ENCODE assay signal across 8 cellular contexts in the genomic region with DNA sequence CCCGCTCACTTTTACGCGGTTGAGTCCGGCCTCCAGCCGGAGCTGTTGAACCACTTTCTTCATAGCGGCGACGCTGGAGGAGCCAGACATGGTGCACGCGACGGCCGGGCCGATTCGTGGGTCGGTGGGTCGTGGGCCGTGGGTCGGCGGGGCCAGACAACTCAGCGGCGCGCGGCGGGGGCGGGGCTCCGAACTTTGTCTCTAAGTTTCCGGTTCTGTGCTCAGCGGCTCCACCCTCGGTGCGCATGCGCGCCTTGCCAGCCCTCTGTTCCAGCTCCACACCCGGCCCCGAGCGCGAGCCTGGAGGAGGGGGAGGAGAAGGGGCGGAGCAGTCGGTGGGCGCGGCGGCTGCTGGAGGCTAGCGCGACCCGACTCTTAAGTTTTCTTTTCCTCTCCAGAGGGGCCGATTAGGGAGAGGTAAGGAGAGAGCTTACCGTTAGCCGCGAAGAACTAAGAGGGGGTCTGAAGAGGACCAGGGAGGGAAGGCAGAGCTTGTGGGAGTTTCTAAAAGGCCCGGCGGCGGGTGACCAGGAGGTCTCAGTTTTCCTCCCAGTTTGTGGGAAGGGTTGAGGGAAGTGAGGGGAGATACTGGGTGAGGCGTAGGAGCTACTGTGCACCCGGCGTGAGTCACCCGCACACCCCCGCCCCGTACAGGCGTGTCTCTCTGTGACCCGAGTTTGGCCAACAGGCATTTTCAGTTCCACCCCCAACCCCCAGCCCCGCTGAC. TPM values are rescaled to one million over a fixed set of nuclear protein-coding genes. Genes with fewer than 3 reads are reported as not detected.
A peak's percentile ranks its signal among the peaks of the same experiment; 100 is the strongest.
DNase-seq lines count a peak whose midpoint lies in the region; ATAC-seq and TF ChIP-seq lines count a peak whose summit lies in the region.

TSS of gene GNG5 (minus strand) at position 580 of the 727 bp plus-strand sequence. CDS start at position 90, 490 bp downstream.
TSS of gene SPATA1 (plus strand) at position 385 of the 727 bp plus-strand sequence. CDS start 9,974 bp downstream, outside the sequence.

- H3K4me3 ChIP-seq in KMS-11 (IDR thresholded peaks at IDR 0.05; ENCODE audit: insufficient read depth, low read depth, low read length) (no peak within 1 kb of the TSS), Panc1 (ENCODE audit: low read depth in 2 of 2, low read length in 2 of 2) (peak within 1 kb of the TSS; percentile 79 to 91)

- H3K36me3 ChIP-seq in KMS-11 (ENCODE audit: insufficient read depth) (no peaks in the 10 kb centered on the region), Panc1 (ENCODE audit: control insufficient read depth, insufficient read depth, low read length) (peaks cover 6% of the 10 kb centered on the region)

- H4K20me1 ChIP-seq in KMS-11 (ENCODE audit: insufficient read depth) = no peaks in the 10 kb centered on the region

- peak within 1 kb of the TSS; percentile 78 for H3K4me2 ChIP-seq in KMS-11

- H3K4me1 Mint-ChIP-seq in naive B cell = peaks cover 20 to 42% (median 32%) of the 10 kb centered on the region in 3 donors
- peaks cover 26% of the 10 kb centered on the region for H3K4me1 Mint-ChIP-seq in stimulated activated effector memory CD8-positive, alpha-beta T cell treated with anti-CD3 and anti-CD28 coated beads, Interleukin-12 subunit alpha, Interleukin-12 subunit beta, amount 100 ng/mL, for 72 hours

- intact Hi-C loops in Panc1 (cut with micrococcal nuclease; ENCODE audit: unreplicated experiment) = loop anchor here (2.0 to 5.0 kb wide), 2 partner anchors 67 to 246 kb away; no protein-coding TSS in a partner anchor

- no peaks in the 10 kb centered on the region for H3K27me3 ChIP-seq in KMS-11 (ENCODE audit: insufficient read depth, low read depth)
- no peaks in the 10 kb centered on the region for H3K27me3 ChIP-seq in Panc1 (ENCODE audit: control insufficient read depth, insufficient read depth, low read length)

- BruUV-seq in Panc1 (replicated peaks; lab: Mats Ljungman, UMichigan) = no TSS peak

- ATAC-seq in GM21786 (IDR thresholded peaks at IDR 0.05; ENCODE audit: unreplicated experiment) (peak; percentile 77), Panc1 (peak; percentile 95), naive B cell (ENCODE audit: low read depth in 2 of 2) (peak; percentile 88 to 89)
- ATAC-seq in stimulated activated effector memory CD8-positive, alpha-beta T cell treated with anti-CD3 and anti-CD28 coated beads, Interleukin-12 subunit alpha, Interleukin-12 subunit beta, amount 100 ng/mL, for 72 hours = peak; percentile 93

- peaks cover 8% of the 10 kb centered on the region in 2 donors for H3K36me3 Mint-ChIP-seq in naive B cell
- peaks cover 44% of the 10 kb centered on the region for H3K36me3 Mint-ChIP-seq in stimulated activated effector memory CD8-positive, alpha-beta T cell treated with anti-CD3 and anti-CD28 coated beads, Interleukin-12 subunit alpha, Interleukin-12 subunit beta, amount 100 ng/mL, for 72 hours

- peaks cover 41% of the 10 kb centered on the region for H3K79me2 ChIP-seq in KMS-11 (ENCODE audit: insufficient read depth, low read depth)

- H3K27ac ChIP-seq in KMS-11 (peak within 1 kb of the TSS; percentile 64), Panc1 (ENCODE audit: low read length) (peak within 1 kb of the TSS; percentile 98)

- H2AFZ ChIP-seq in KMS-11 (ENCODE audit: low read depth) = peak within 1 kb of the TSS; percentile 81

- CTCF ChIA-PET in Panc1 (lab: Charles Lee) = interaction anchor here (0.6 to 1.5 kb wide), 5 partner anchors 21 to 251 kb away, joined by 3 to 11 read pairs (median 3); partner anchors contain the start of gene RPF1

- H3K4me1 ChIP-seq in KMS-11 (ENCODE audit: low read depth, poor library complexity, severe bottlenecking) (peaks cover 39% of the 10 kb centered on the region), Panc1 (ENCODE audit: control insufficient read depth, insufficient read depth, low read length) (peaks cover 32% of the 10 kb centered on the region)

- peak within 1 kb of the TSS; percentile 92 to 98 (median 97) for H3K27ac Mint-ChIP-seq in naive B cell
- peak within 1 kb of the TSS; percentile 98 for H3K27ac Mint-ChIP-seq in stimulated activated effector memory CD8-positive, alpha-beta T cell treated with anti-CD3 and anti-CD28 coated beads, Interleukin-12 subunit alpha, Interleukin-12 subunit beta, amount 100 ng/mL, for 72 hours

- DNase-seq in DMS79 treated with DMSO at 0.1 percent for 48 hours (lab: John Stamatoyannopoulos, UW) (peak; percentile 92), Panc1 (ENCODE audit: low read depth, low spot score) (peak; percentile 94), activated T-helper 1 cell treated with Interleukin-2 at 50 U/mL for 16 hours (ENCODE audit: low read depth) (peak; percentile 97), fibroblast of gingiva (ENCODE audit: low read depth) (peak; percentile 95), naive B cell (peak; percentile 98)
- peak; percentile 94 to 99 for DNase-seq in stimulated activated effector memory CD8-positive, alpha-beta T cell treated with anti-CD3 and anti-CD28 coated beads, Interleukin-12 subunit alpha, Interleukin-12 subunit beta, amount 100 ng/mL, for 72 hours (ENCODE audit: low spot score in 2 of 2)

- H3K27me3 Mint-ChIP-seq in naive B cell = no peaks in the 10 kb centered on the region

- POLR2A ChIA-PET in Panc1 (lab: Charles Lee) = interaction anchor here (0.7 to 2.2 kb wide), 11 partner anchors 14 to 934 kb away, joined by 3 to 11 read pairs (median 3); partner anchors contain the start of genes CTBS and PRKACB

- peaks cover 0 to 8% (median 0%) of the 10 kb centered on the region in 7 donors for H3K9me3 Mint-ChIP-seq in naive B cell
- no peaks in the 10 kb centered on the region for H3K9me3 Mint-ChIP-seq in stimulated activated effector memory CD8-positive, alpha-beta T cell treated with anti-CD3 and anti-CD28 coated beads, Interleukin-12 subunit alpha, Interleukin-12 subunit beta, amount 100 ng/mL, for 72 hours

- peak within 1 kb of the TSS; percentile 65 for H3K9ac ChIP-seq in KMS-11

- TF ChIP-seq CTCF in KMS-11 (conservative IDR thresholded peaks at IDR 0.05; ENCODE audit: low read depth, low read length) = no peak
- no peak for TF ChIP-seq CTCF in Panc1 (IDR thresholded peaks at IDR 0.05)

- H3K9me3 ChIP-seq in Panc1 (ENCODE audit: control insufficient read depth, insufficient read depth, low read depth, low read length) = peaks cover 4% of the 10 kb centered on the region; the same call in 1 of the 2 replicates

- in situ Hi-C loops in Panc1 (cut with HindIII; ENCODE audit: low pct_unique_long_range_greater_than_20kb, low sequenced_read_pairs) = no loop called here

- H3K4me3 Mint-ChIP-seq in naive B cell = peak within 1 kb of the TSS; percentile 97 to 100 (median 98)
- H3K4me3 Mint-ChIP-seq in stimulated activated effector memory CD8-positive, alpha-beta T cell treated with anti-CD3 and anti-CD28 coated beads, Interleukin-12 subunit alpha, Interleukin-12 subunit beta, amount 100 ng/mL, for 72 hours = peak within 1 kb of the TSS; percentile 94

RNA-seq across cellular contexts. Expression of gene GNG5, which starts in this region (rescaled TPM):
- total RNA-seq in Panc1 (2021; ENCODE audit: unreplicated experiment) = 283 TPM
- 460 TPM for polyA plus RNA-seq in Panc1 (2012; ENCODE audit: insufficient read length)
- 100 to 1,000 TPM; 277 to 361 (median 296) TPM for polyA plus RNA-seq in naive B cell (ENCODE audit: low read depth in 6 of 6)

RNA-seq across cellular contexts. Expression of gene SPATA1, which starts in this region (rescaled TPM):
- 5.0 TPM for total RNA-seq in Panc1 (2021; ENCODE audit: unreplicated experiment)
- 2.4 TPM for polyA plus RNA-seq in Panc1 (2012; ENCODE audit: insufficient read length)
- polyA plus RNA-seq in naive B cell (ENCODE audit: low read depth in 6 of 6) = under 1 TPM in 3 of 6 donors, not detected in 3; 0.23 to 0.96 (median 0.25) TPM
